Comparison of ENCODE assay signal across 18 cellular contexts in genomic region chr2:157430266-157430665, GRCh38. TPM values are rescaled to one million over a fixed set of nuclear protein-coding genes. Genes with fewer than 3 reads are reported as not detected.
DNase-seq lines count a peak whose midpoint lies in the region; ATAC-seq and TF ChIP-seq lines count a peak whose summit lies in the region.
"Had no signal": no experiment of that assay in that cellular context is flagged by ENCODE, and none has a peak within 500 bp of the region (broad histone marks: within the 10 kb centered on the region; RNA-seq: fewer than 3 reads in every experiment).

No MANE protein-coding gene starts in this region.

- CTCF ChIA-PET in CD4-positive, alpha-beta memory T cell (lab: Charles Lee; ENCODE audit: partially characterized antibody): interaction anchor here (1.1 to 14.4 kb wide), 2 partner anchors 10 to 99 kb away, joined by 4 to 340 read pairs; partner anchors contain the start of gene ERMN
- CTCF ChIA-PET in activated CD4-positive, alpha-beta memory T cell treated with anti-CD3 and anti-CD28 coated beads, Interleukin-2, amount 10 ng/mL, durations not matched to agents 7 days and 5 days (lab: Charles Lee): interaction anchor here (1.2 to 2.3 kb wide), 3 partner anchors 9 to 105 kb away, joined by 3 to 12 read pairs (median 5); partner anchors contain the start of gene ERMN

- H3K4me1 ChIP-seq in CD4-positive, alpha-beta memory T cell (ENCODE audit: insufficient read depth, low read length): peaks cover 91% of the 10 kb centered on the region
- H3K4me1 ChIP-seq in esophagus muscularis mucosa: peaks cover 7 to 16% (median 14%) of the 10 kb centered on the region in 4 donors
- H3K4me1 ChIP-seq: BLaER1 had no signal

- no peak for ATAC-seq in memory B cell (ENCODE audit: low read depth)
- ATAC-seq: left lung, right cardiac atrium had no signal

- H3K9me3 ChIP-seq in CD4-positive, alpha-beta memory T cell (ENCODE audit: control insufficient read depth in 1 of 2, low read length in 2 of 2): no peaks in the 10 kb centered on the region
- H3K9me3 ChIP-seq in MG63 (no peaks in the 10 kb centered on the region), esophagus muscularis mucosa (peaks cover 0 to 11% (median 4%) of the 10 kb centered on the region in 4 donors)
- H3K9me3 ChIP-seq: BLaER1 had no signal

- H3K27me3 Mint-ChIP-seq in T-helper 1 cell treated with Interleukin-12 subunit alpha and Interleukin-12 subunit beta and Interleukin-4 antibody, amounts not matched to agents 30 μg/mL and 1 μg/mL, for 36 hours (ENCODE audit: low read depth): no peaks in the 10 kb centered on the region
- no peaks in the 10 kb centered on the region for H3K27me3 Mint-ChIP-seq in CD4-positive, alpha-beta memory T cell
- H3K27me3 Mint-ChIP-seq in activated CD4-positive, alpha-beta memory T cell treated with anti-CD3 and anti-CD28 coated beads, Interleukin-2, amount 10 ng/mL, durations not matched to agents 7 days and 5 days: no peaks in the 10 kb centered on the region
- no peaks in the 10 kb centered on the region for H3K27me3 Mint-ChIP-seq in memory B cell

- POLR2A ChIA-PET in CD4-positive, alpha-beta memory T cell (lab: Charles Lee; ENCODE audit: partially characterized antibody): interaction anchor here (0.9 to 27.4 kb wide), 8 partner anchors 4 to 99 kb away, joined by 3 to 1017 read pairs (median 196); partner anchors contain the start of genes CYTIP and ERMN
- POLR2A ChIA-PET in activated CD4-positive, alpha-beta memory T cell treated with anti-CD3 and anti-CD28 coated beads, Interleukin-2, amount 10 ng/mL, durations not matched to agents 7 days and 5 days (lab: Charles Lee): interaction anchor here (1.2 to 17.6 kb wide), 6 partner anchors 5 to 51 kb away, joined by 3 to 797 read pairs (median 196); partner anchors contain the start of gene CYTIP

- WGBS in esophagus muscularis mucosa: 70% methylated on average over 8 of the region's 8 CpGs

- peaks cover 86% of the 10 kb centered on the region for H3K4me1 Mint-ChIP-seq in T-helper 1 cell treated with Interleukin-12 subunit alpha and Interleukin-12 subunit beta and Interleukin-4 antibody, amounts not matched to agents 30 μg/mL and 1 μg/mL, for 36 hours (ENCODE audit: low read depth)
- peaks cover 61 to 93% (median 84%) of the 10 kb centered on the region in 4 donors for H3K4me1 Mint-ChIP-seq in CD4-positive, alpha-beta memory T cell
- H3K4me1 Mint-ChIP-seq in activated CD4-positive, alpha-beta memory T cell treated with anti-CD3 and anti-CD28 coated beads, Interleukin-2, amount 10 ng/mL, durations not matched to agents 7 days and 5 days: peaks cover 94% of the 10 kb centered on the region
- peaks cover 32% of the 10 kb centered on the region for H3K4me1 Mint-ChIP-seq in memory B cell

- no peak overlapping the region for H3K4me3 ChIP-seq in CD4-positive, alpha-beta memory T cell (ENCODE audit: low read length in 2 of 2)
- no peak overlapping the region for H3K4me3 ChIP-seq in MG63
- H3K4me3 ChIP-seq in esophagus muscularis mucosa: no peak overlapping the region
- H3K4me3 ChIP-seq: BLaER1, left lung had no signal

- no peak overlapping the region for H3K27ac ChIP-seq in CD4-positive, alpha-beta memory T cell (ENCODE audit: low read depth, low read length)
- no peak overlapping the region for H3K27ac ChIP-seq in esophagus muscularis mucosa (replicated peaks in 1 of 4)
- H3K27ac ChIP-seq: BLaER1, left lung had no signal

- H3K9me3 Mint-ChIP-seq in T-helper 1 cell treated with Interleukin-12 subunit alpha and Interleukin-12 subunit beta and Interleukin-4 antibody, amounts not matched to agents 30 μg/mL and 1 μg/mL, for 36 hours: peaks cover 4% of the 10 kb centered on the region
- peaks cover 3 to 22% (median 12%) of the 10 kb centered on the region in 8 donors for H3K9me3 Mint-ChIP-seq in CD4-positive, alpha-beta memory T cell
- H3K9me3 Mint-ChIP-seq in activated CD4-positive, alpha-beta memory T cell treated with anti-CD3 and anti-CD28 coated beads, Interleukin-2, amount 10 ng/mL, durations not matched to agents 7 days and 5 days: peaks cover 7% of the 10 kb centered on the region
- no peaks in the 10 kb centered on the region for H3K9me3 Mint-ChIP-seq in memory B cell

- peak overlapping the region; percentile 95 for H3K27ac Mint-ChIP-seq in T-helper 1 cell treated with Interleukin-12 subunit alpha and Interleukin-12 subunit beta and Interleukin-4 antibody, amounts not matched to agents 30 μg/mL and 1 μg/mL, for 36 hours
- H3K27ac Mint-ChIP-seq in CD4-positive, alpha-beta memory T cell: peak overlapping the region; percentile 83 to 95 (median 87)
- H3K27ac Mint-ChIP-seq in activated CD4-positive, alpha-beta memory T cell treated with anti-CD3 and anti-CD28 coated beads, Interleukin-2, amount 10 ng/mL, durations not matched to agents 7 days and 5 days: peak overlapping the region; percentile 59
- H3K27ac Mint-ChIP-seq in memory B cell: peak overlapping the region; percentile 49

- intact Hi-C loops in CD4-positive, alpha-beta memory T cell (cut with micrococcal nuclease): no loop called here
- intact Hi-C loops in esophagus muscularis mucosa (cut with DNase I): no loop called here

- DNase-seq in T-helper 1 cell (no peak), memory B cell (ENCODE audit: low spot score in 2 of 2) (no peak), MG63 (no peak), esophagus muscularis mucosa (ENCODE audit: extremely low spot score) (no peak), NCI-H510A (lab: John Stamatoyannopoulos, UW) (no peak)
- DNase-seq in CD4-positive, alpha-beta memory T cell: no peak
- DNase-seq in activated CD4-positive, alpha-beta memory T cell treated with anti-CD3 and anti-CD28 coated beads, Interleukin-2, amount 10 ng/mL, durations not matched to agents 7 days and 5 days: no peak
- DNase-seq: amniotic stem cell; DMS53; glutamatergic neuron; left lung; NCI-H1694; NCI-H345; right cardiac atrium; stimulated activated naive CD4-positive, alpha-beta T cell treated with Interleukin-2 at 50 U/mL for 16 hours; trophoblast cell had no signal

- TF ChIP-seq CTCF in esophagus muscularis mucosa (IDR thresholded peaks at IDR 0.05): no peak

- TF ChIP-seq POLR2A in esophagus muscularis mucosa (IDR thresholded peaks at IDR 0.05; ENCODE audit: low read depth): no peak

- H3K36me3 ChIP-seq in CD4-positive, alpha-beta memory T cell (ENCODE audit: insufficient read depth, low read length): peaks cover 88% of the 10 kb centered on the region
- no peaks in the 10 kb centered on the region for H3K36me3 ChIP-seq in MG63
- no peaks in the 10 kb centered on the region for H3K36me3 ChIP-seq in esophagus muscularis mucosa
- H3K36me3 ChIP-seq: BLaER1 had no signal

- peaks cover 98% of the 10 kb centered on the region for H3K36me3 Mint-ChIP-seq in T-helper 1 cell treated with Interleukin-12 subunit alpha and Interleukin-12 subunit beta and Interleukin-4 antibody, amounts not matched to agents 30 μg/mL and 1 μg/mL, for 36 hours (ENCODE audit: low read depth)
- peaks cover 96 to 97% of the 10 kb centered on the region in 2 donors for H3K36me3 Mint-ChIP-seq in CD4-positive, alpha-beta memory T cell
- H3K36me3 Mint-ChIP-seq in activated CD4-positive, alpha-beta memory T cell treated with anti-CD3 and anti-CD28 coated beads, Interleukin-2, amount 10 ng/mL, durations not matched to agents 7 days and 5 days (ENCODE audit: low read depth): peaks cover 100% of the 10 kb centered on the region
- peaks cover 69% of the 10 kb centered on the region for H3K36me3 Mint-ChIP-seq in memory B cell

- no peak for TF ChIP-seq EP300 in esophagus muscularis mucosa (IDR thresholded peaks at IDR 0.05)

- H3K27me3 ChIP-seq in CD4-positive, alpha-beta memory T cell (ENCODE audit: insufficient read depth, low read length): no peaks in the 10 kb centered on the region
- 0 out of 2 replicates have a peak, but pooled peaks cover 2% of the 10 kb centered on the region for H3K27me3 ChIP-seq in MG63
- H3K27me3 ChIP-seq in esophagus muscularis mucosa: no peaks in the 10 kb centered on the region
- H3K27me3 ChIP-seq: BLaER1, left lung had no signal

- H3K4me3 Mint-ChIP-seq in T-helper 1 cell treated with Interleukin-12 subunit alpha and Interleukin-12 subunit beta and Interleukin-4 antibody, amounts not matched to agents 30 μg/mL and 1 μg/mL, for 36 hours: peak overlapping the region; percentile 97
- peak overlapping the region; percentile 33 to 77 (median 70) for H3K4me3 Mint-ChIP-seq in CD4-positive, alpha-beta memory T cell
- peak overlapping the region; percentile 43 for H3K4me3 Mint-ChIP-seq in activated CD4-positive, alpha-beta memory T cell treated with anti-CD3 and anti-CD28 coated beads, Interleukin-2, amount 10 ng/mL, durations not matched to agents 7 days and 5 days
- no peak overlapping the region for H3K4me3 Mint-ChIP-seq in memory B cell

RNA-seq across cellular contexts. Expression of gene CYTIP, which starts 13.6 kb away (rescaled TPM):
- 100 to 1,000 TPM; 231 to 248 TPM for total RNA-seq in CD4-positive, alpha-beta memory T cell
- polyA plus RNA-seq in CD4-positive, alpha-beta memory T cell: 100 to 1,000 TPM; 163 to 176 TPM
- 100 to 1,000 TPM; 389 to 406 TPM for total RNA-seq in activated CD4-positive, alpha-beta memory T cell treated with anti-CD3 and anti-CD28 coated beads, Interleukin-2, amount 10 ng/mL, durations not matched to agents 7 days and 5 days
- total RNA-seq in MG63 (2014; rRNA removed; shearing (Covaris generic); ENCODE audit: low replicate concordance): not detected in 2 replicates
- total RNA-seq in esophagus muscularis mucosa: 10 to 100 TPM in 1 of 4 donors, 1 to 10 TPM in 3; 2.6 to 14.1 (median 3.4) TPM

Comparison
In these comparisons a context has a peak if more than half of its experiments do, and no peak if none do; other contexts are left out.
1. RNA of gene CYTIP, which starts 13.6 kb away (total RNA-seq): 389 to 406 TPM in activated CD4-positive, alpha-beta memory T cell treated with anti-CD3 and anti-CD28 coated beads, Interleukin-2, amount 10 ng/mL, durations not matched to agents 7 days and 5 days and 231 to 248 TPM in CD4-positive, alpha-beta memory T cell; 2.6 to 14.1 TPM in esophagus muscularis mucosa and not detected in MG63; every median in the first group is over 10 times any median in the second.
2. Peak in every context shown above with its lines, with median percentiles within 50 percentile points of each other: H3K27ac Mint-ChIP-seq.